In genomic region chr5:52624291-52624690, GRCh38 we compare ENCODE assay signal across 6 cellular contexts.
"Had no signal": no experiment of that assay in that cellular context is flagged by ENCODE, and none has a peak within 500 bp of the region (broad histone marks: within the 10 kb centered on the region; RNA-seq: fewer than 3 reads in every experiment).

No MANE protein-coding gene starts in this region.

- H3K4me3 ChIP-seq: K562 had no signal

- H3K27ac ChIP-seq: HL-60, KMS-11 had no signal

- DNase-seq: IMR-90, KBM-7, KG1 had no signal
